ENCODE assay signal across 9 cellular contexts in the genomic region with DNA sequence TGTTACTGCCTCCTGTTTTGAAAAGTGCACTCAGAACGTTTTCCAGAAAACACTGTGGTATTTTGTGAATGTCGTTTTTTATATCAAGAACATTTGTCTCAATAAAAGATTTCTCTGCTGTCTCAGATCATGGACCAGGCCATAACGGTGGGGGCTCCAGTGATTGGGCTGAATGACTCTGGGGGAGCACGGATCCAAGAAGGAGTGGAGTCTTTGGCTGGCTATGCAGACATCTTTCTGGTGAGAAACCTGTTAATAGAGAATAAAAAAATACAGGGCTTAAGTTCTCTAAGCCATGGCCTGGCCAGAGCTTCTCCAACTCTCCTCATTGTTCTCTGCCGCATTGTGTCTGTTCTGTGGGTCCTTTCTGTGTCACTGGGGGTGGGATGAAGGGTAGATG.
"Had no signal": no experiment of that assay in that cellular context is flagged by ENCODE, and none has a peak within 500 bp of the region (broad histone marks: within the 10 kb centered on the region; RNA-seq: fewer than 3 reads in every experiment).

No MANE protein-coding gene starts in this region.

- H3K27ac Mint-ChIP-seq: activated naive CD4-positive, alpha-beta T cell treated with anti-CD3 and anti-CD28 coated beads for 36 hours; activated T-helper 1 cell treated with anti-CD3 and anti-CD28 coated beads, Interleukin-12 subunit alpha, Interleukin-12 subunit beta, Interleukin-2, Interleukin-4 antibody, amounts not matched to agents 30 ng/mL and 10 ng/mL and 1 ng/mL, durations not matched to agents 14 hours and 24 hours and 36 hours had no signal

- H3K9me3 Mint-ChIP-seq: activated naive CD4-positive, alpha-beta T cell treated with anti-CD3 and anti-CD28 coated beads for 36 hours; activated T-helper 1 cell treated with anti-CD3 and anti-CD28 coated beads, Interleukin-12 subunit alpha, Interleukin-12 subunit beta, Interleukin-2, Interleukin-4 antibody, amounts not matched to agents 30 ng/mL and 10 ng/mL and 1 ng/mL, durations not matched to agents 14 hours and 24 hours and 36 hours had no signal

- DNase-seq: activated naive CD4-positive, alpha-beta T cell treated with anti-CD3 and anti-CD28 coated beads for 36 hours; adrenal gland; body of pancreas; foreskin melanocyte; heart right ventricle; T-helper 9 cell; upper lobe of left lung had no signal

- ATAC-seq: body of pancreas had no signal

- H3K9me3 ChIP-seq: adrenal gland, body of pancreas, heart right ventricle, upper lobe of left lung had no signal

- H3K4me3 ChIP-seq: adrenal gland, body of pancreas, heart right ventricle, skin epidermis, upper lobe of left lung had no signal

- H3K4me3 Mint-ChIP-seq: activated naive CD4-positive, alpha-beta T cell treated with anti-CD3 and anti-CD28 coated beads for 36 hours; activated T-helper 1 cell treated with anti-CD3 and anti-CD28 coated beads, Interleukin-12 subunit alpha, Interleukin-12 subunit beta, Interleukin-2, Interleukin-4 antibody, amounts not matched to agents 30 ng/mL and 10 ng/mL and 1 ng/mL, durations not matched to agents 14 hours and 24 hours and 36 hours had no signal

- H3K4me1 ChIP-seq: adrenal gland, body of pancreas, upper lobe of left lung had no signal

- H3K27me3 ChIP-seq: adrenal gland, body of pancreas, heart right ventricle, upper lobe of left lung had no signal

- H3K27ac ChIP-seq: adrenal gland, body of pancreas, skin epidermis, upper lobe of left lung had no signal
